In genomic region chr18:58148954-58149471, GRCh38 we compare ENCODE assay signal across 13 cellular contexts.
DNase-seq lines count a peak whose midpoint lies in the region; ATAC-seq and TF ChIP-seq lines count a peak whose summit lies in the region.
"Had no signal": no experiment of that assay in that cellular context is flagged by ENCODE, and none has a peak within 500 bp of the region (broad histone marks: within the 10 kb centered on the region; RNA-seq: fewer than 3 reads in every experiment).

No MANE protein-coding gene starts in this region.

- peak; percentile 22 for DNase-seq in NCI-H748 (lab: John Stamatoyannopoulos, UW; ENCODE audit: unreplicated experiment)
- no peak for DNase-seq in NCI-H748 treated with DMSO at 0.1 percent for 48 hours (lab: John Stamatoyannopoulos, UW)
- DNase-seq in NOMO-1 (lab: John Stamatoyannopoulos, UW; ENCODE audit: unreplicated experiment in 2 of 2): peak; percentile 13 to 61
- peak; percentile 75 for DNase-seq in stomach
- DNase-seq in GM03348 (ENCODE audit: low spot score): no peak
- DNase-seq in stimulated activated naive CD8-positive, alpha-beta T cell treated with anti-CD3 and anti-CD28 coated beads, Interleukin-15, amount 100 ng/mL, for 72 hours: no peak
- DNase-seq in chondrocyte (ENCODE audit: low spot score): no peak
- DNase-seq: foreskin fibroblast; NCI-H1092 treated with DMSO at 0.1 percent for 48 hours; stimulated activated CD4-positive, alpha-beta T cell treated with anti-CD3 and anti-CD28 coated beads, Interleukin-2, amount 100 ng/mL, for 24 hours had no signal

- H3K36me3 Mint-ChIP-seq in chondrocyte (ENCODE audit: low read depth): no peaks in the 10 kb centered on the region

- no peak for TF ChIP-seq EP300 in stomach (IDR thresholded peaks at IDR 0.05)

- no peaks in the 10 kb centered on the region for H3K27me3 Mint-ChIP-seq in stimulated activated naive CD8-positive, alpha-beta T cell treated with anti-CD3 and anti-CD28 coated beads, Interleukin-15, amount 100 ng/mL, for 72 hours
- no peaks in the 10 kb centered on the region for H3K27me3 Mint-ChIP-seq in chondrocyte (ENCODE audit: low read depth)

- peak; percentile 69 for ATAC-seq in HG02981 (IDR thresholded peaks at IDR 0.05; ENCODE audit: unreplicated experiment)
- ATAC-seq in stimulated activated naive CD8-positive, alpha-beta T cell treated with anti-CD3 and anti-CD28 coated beads, Interleukin-15, amount 100 ng/mL, for 72 hours: no peak

- H3K9me3 Mint-ChIP-seq in stimulated activated naive CD8-positive, alpha-beta T cell treated with anti-CD3 and anti-CD28 coated beads, Interleukin-15, amount 100 ng/mL, for 72 hours: no peaks in the 10 kb centered on the region
- no peaks in the 10 kb centered on the region for H3K9me3 Mint-ChIP-seq in chondrocyte (ENCODE audit: low read depth)
- H3K9me3 Mint-ChIP-seq: central memory CD8-positive, alpha-beta T cell; neural crest cell had no signal

- peak overlapping the region; percentile 14 to 79 (median 64) for H3K27ac ChIP-seq in stomach

- H3K4me1 ChIP-seq in stomach: peaks cover 6 to 39% (median 29%) of the 10 kb centered on the region in 4 donors

- no peaks in the 10 kb centered on the region for H3K27me3 ChIP-seq in stomach

- H3K36me3 ChIP-seq in stomach: no peaks in the 10 kb centered on the region

- H3K4me3 ChIP-seq in stomach: no peak overlapping the region

- TF ChIP-seq CTCF in stomach (IDR thresholded peaks at IDR 0.05): no peak
- no peak for TF ChIP-seq CTCF in chondrocyte (IDR thresholded peaks at IDR 0.05)

- H3K4me1 Mint-ChIP-seq in stimulated activated naive CD8-positive, alpha-beta T cell treated with anti-CD3 and anti-CD28 coated beads, Interleukin-15, amount 100 ng/mL, for 72 hours: peaks cover 6% of the 10 kb centered on the region
- H3K4me1 Mint-ChIP-seq in chondrocyte (ENCODE audit: low read depth): no peaks in the 10 kb centered on the region
- H3K4me1 Mint-ChIP-seq: central memory CD8-positive, alpha-beta T cell had no signal

- intact Hi-C loops in stomach (cut with DNase I; ENCODE audit: low total_unique reads): no loop called here

- 33 to 61% (median 53%) methylated on average over 7 of the region's 7 CpGs for WGBS in stomach, 5 donors

- H3K9me3 ChIP-seq in stomach: no peaks in the 10 kb centered on the region

- no peak for TF ChIP-seq POLR2A in stomach (IDR thresholded peaks at IDR 0.05)

- H3K4me3 Mint-ChIP-seq in stimulated activated naive CD8-positive, alpha-beta T cell treated with anti-CD3 and anti-CD28 coated beads, Interleukin-15, amount 100 ng/mL, for 72 hours: no peak overlapping the region
- no peak overlapping the region for H3K4me3 Mint-ChIP-seq in chondrocyte (ENCODE audit: unreplicated experiment)
- H3K4me3 Mint-ChIP-seq: central memory CD8-positive, alpha-beta T cell; neural crest cell had no signal

- no peak overlapping the region for H3K27ac Mint-ChIP-seq in stimulated activated naive CD8-positive, alpha-beta T cell treated with anti-CD3 and anti-CD28 coated beads, Interleukin-15, amount 100 ng/mL, for 72 hours
- no peak overlapping the region for H3K27ac Mint-ChIP-seq in chondrocyte (ENCODE audit: unreplicated experiment)

Comparison
In these comparisons a context has a peak if more than half of its experiments do, and no peak if none do; other contexts are left out.
1. DNase-seq: peak in NCI-H748 (single experiment), NOMO-1 (2 of 2) and stomach (single experiment); none in NCI-H748 treated with DMSO at 0.1 percent for 48 hours (single experiment), GM03348 (single experiment), stimulated activated naive CD8-positive, alpha-beta T cell treated with anti-CD3 and anti-CD28 coated beads, Interleukin-15, amount 100 ng/mL, for 72 hours (0 of 2) and chondrocyte (single experiment).